30 cellular contexts compared by ENCODE assay signal in the genomic region with DNA sequence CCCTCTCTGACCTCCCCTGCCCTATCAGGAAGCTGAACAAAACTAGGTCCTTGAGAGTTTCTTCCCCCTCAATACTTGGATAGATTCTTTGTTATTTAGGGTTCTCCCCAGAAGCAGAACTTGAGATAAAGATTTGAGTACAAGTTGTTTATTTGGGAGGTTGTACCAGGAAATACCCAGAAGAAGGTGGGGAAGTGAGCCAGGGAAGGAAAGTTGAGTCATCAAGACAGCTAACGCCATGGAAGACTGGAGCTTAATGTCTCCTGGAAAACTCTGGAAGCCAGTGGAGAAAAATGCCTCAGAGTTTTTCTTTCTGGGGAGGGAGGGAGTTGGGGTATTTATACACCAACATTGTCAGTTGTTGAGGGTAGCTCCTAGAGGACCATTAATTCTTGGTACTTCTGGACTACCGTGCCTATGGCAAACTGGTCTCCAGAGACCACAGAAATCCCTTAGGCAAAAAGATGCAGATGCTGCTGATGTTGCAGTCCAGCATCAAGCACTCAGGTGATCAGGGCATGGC.
"Had no signal": no experiment of that assay in that cellular context is flagged by ENCODE, and none has a peak within 500 bp of the region (broad histone marks: within the 10 kb centered on the region; RNA-seq: fewer than 3 reads in every experiment).

No MANE protein-coding gene starts in this region.

- ATAC-seq: activated CD4-positive, CD25-positive, alpha-beta regulatory T cell treated with anti-CD3 and anti-CD28 coated beads, Interleukin-2, amount 50 U/mL, for 24 hours; body of pancreas; esophagus mucosa; left cardiac atrium; left ventricle myocardium superior; right lobe of liver; T-helper 17 cell had no signal

- DNase-seq: activated CD4-positive, alpha-beta memory T cell treated with anti-CD3 and anti-CD28 coated beads for 36 hours; activated CD4-positive, alpha-beta T cell treated with anti-CD3 and anti-CD28 coated beads for 48 hours; activated CD8-positive, alpha-beta memory T cell treated with anti-CD3 and anti-CD28 coated beads, Interleukin-2, amount 50 U/mL, for 4 hours; activated gamma-delta T cell treated with Interleukin-2 at 50 U/mL for 16 hours; activated naive CD4-positive, alpha-beta T cell treated with anti-CD3 and anti-CD28 coated beads, Interleukin-2, amount 50 U/mL, for 16 hours; activated T-cell treated with anti-CD3 and anti-CD28 coated beads, Interleukin-2, amount 50 U/mL, for 1 hour; aorta; body of pancreas; cerebellar nuclear complex; colonic mucosa; dorsolateral prefrontal cortex; effector memory CD4-positive, alpha-beta T cell; foreskin melanocyte; islet precursor cell; left cardiac atrium; left ventricle myocardium superior; naive B cell; nephron progenitor cell; right lobe of liver; stimulated activated CD4-positive, alpha-beta T cell treated with anti-CD3 and anti-CD28 coated beads, Interleukin-2, amount 100 ng/mL, for 48 hours; stimulated activated naive CD4-positive, alpha-beta T cell treated with Interleukin-2 at 50 U/mL for 16 hours; T-helper 17 cell; T1000; transverse colon; WERI-Rb-1 had no signal

- H3K27me3 Mint-ChIP-seq: activated CD4-positive, alpha-beta memory T cell treated with anti-CD3 and anti-CD28 coated beads for 36 hours; T-helper 17 cell had no signal

- H3K4me3 ChIP-seq: body of pancreas, cardiac muscle cell, colonic mucosa, dorsolateral prefrontal cortex, right lobe of liver, transverse colon had no signal

- H3K4me3 Mint-ChIP-seq: activated CD4-positive, alpha-beta memory T cell treated with anti-CD3 and anti-CD28 coated beads for 36 hours; mesothelial cell of epicardium; naive B cell; nephron progenitor cell; T-helper 17 cell had no signal

- H3K4me1 ChIP-seq: body of pancreas, colonic mucosa, right lobe of liver, transverse colon had no signal

- H3K27ac ChIP-seq: body of pancreas, cardiac muscle cell, colonic mucosa, dorsolateral prefrontal cortex, neutrophil, right lobe of liver, transverse colon, WERI-Rb-1 had no signal

- H3K36me3 Mint-ChIP-seq: activated CD4-positive, alpha-beta memory T cell treated with anti-CD3 and anti-CD28 coated beads for 36 hours; mesothelial cell of epicardium; naive B cell had no signal

- H3K36me3 ChIP-seq: cardiac muscle cell, colonic mucosa, neutrophil, right lobe of liver, transverse colon, WERI-Rb-1 had no signal

- H3K27me3 ChIP-seq: body of pancreas, cardiac muscle cell, colonic mucosa, neutrophil, right lobe of liver, transverse colon had no signal

- H3K4me1 Mint-ChIP-seq: mesothelial cell of epicardium, naive B cell had no signal

- H3K9me3 ChIP-seq: colonic mucosa, neutrophil, right lobe of liver, transverse colon had no signal

- H3K27ac Mint-ChIP-seq: activated CD4-positive, alpha-beta memory T cell treated with anti-CD3 and anti-CD28 coated beads for 36 hours; mesothelial cell of epicardium; naive B cell; nephron progenitor cell; T-helper 17 cell had no signal
